ENCODE assay signal across 21 cellular contexts in the genomic region with DNA sequence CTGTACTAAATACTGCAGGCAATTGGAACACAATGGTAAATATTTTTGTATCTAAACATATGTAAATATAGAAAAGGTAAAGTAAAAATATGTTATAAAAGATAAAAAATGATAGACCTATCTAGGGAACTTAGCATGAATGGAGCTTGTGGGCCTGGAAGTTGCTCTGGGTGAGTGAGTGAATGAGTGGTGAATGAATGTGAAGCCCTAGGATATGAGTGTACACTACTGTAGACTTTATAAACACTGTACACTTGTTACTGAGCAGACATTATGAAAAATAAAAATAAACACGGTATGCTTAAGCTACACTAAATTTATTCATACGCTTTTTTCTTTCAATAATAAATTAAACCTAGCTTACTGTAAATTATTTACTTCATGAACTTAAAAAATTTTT. TPM values are rescaled to one million over a fixed set of nuclear protein-coding genes. Genes with fewer than 3 reads are reported as not detected.
DNase-seq lines count a peak whose midpoint lies in the region; ATAC-seq and TF ChIP-seq lines count a peak whose summit lies in the region.
"Had no signal": no experiment of that assay in that cellular context is flagged by ENCODE, and none has a peak within 500 bp of the region (broad histone marks: within the 10 kb centered on the region; RNA-seq: fewer than 3 reads in every experiment).

No MANE protein-coding gene starts in this region.

- H3K27ac Mint-ChIP-seq in activated T-helper 1 cell treated with anti-CD3 and anti-CD28 coated beads, Interleukin-12 subunit alpha, Interleukin-12 subunit beta, Interleukin-2, Interleukin-4 antibody, amounts not matched to agents 30 ng/mL and 10 ng/mL and 1 ng/mL, durations not matched to agents 14 hours and 24 hours and 36 hours: no peak overlapping the region
- H3K27ac Mint-ChIP-seq: B cell; CD4-positive, alpha-beta memory T cell; GM23338; H9 had no signal

- no peaks in the 10 kb centered on the region for H3K27me3 ChIP-seq in BLaER1 treated with 17β-estradiol and CSF1 and Interleukin-3, amounts not matched to agents 10 nM and 100 nM
- H3K27me3 ChIP-seq in HL-60 (ENCODE audit: insufficient read depth, poor library complexity, severe bottlenecking): no peaks in the 10 kb centered on the region
- no peaks in the 10 kb centered on the region for H3K27me3 ChIP-seq in SJSA1 (replicated peaks)
- H3K27me3 ChIP-seq in lower lobe of right lung (ENCODE audit: low read depth): no peaks in the 10 kb centered on the region
- H3K27me3 ChIP-seq: BLaER1 had no signal

- ATAC-seq in lower lobe of right lung (no peak), HG02938 (IDR thresholded peaks at IDR 0.05; ENCODE audit: unreplicated experiment) (no peak)
- ATAC-seq: GM12878, GM23338, HCT116 had no signal

- H3K27me3 Mint-ChIP-seq in activated T-helper 1 cell treated with anti-CD3 and anti-CD28 coated beads, Interleukin-12 subunit alpha, Interleukin-12 subunit beta, Interleukin-2, Interleukin-4 antibody, amounts not matched to agents 30 ng/mL and 10 ng/mL and 1 ng/mL, durations not matched to agents 14 hours and 24 hours and 36 hours (ENCODE audit: insufficient read depth): no peaks in the 10 kb centered on the region
- H3K27me3 Mint-ChIP-seq: B cell; CD4-positive, alpha-beta memory T cell had no signal

- no peaks in the 10 kb centered on the region for H4K20me1 ChIP-seq in BLaER1 treated with 17β-estradiol and CSF1 and Interleukin-3, amounts not matched to agents 10 nM and 100 nM

- H3K36me3 Mint-ChIP-seq in activated T-helper 1 cell treated with anti-CD3 and anti-CD28 coated beads, Interleukin-12 subunit alpha, Interleukin-12 subunit beta, Interleukin-2, Interleukin-4 antibody, amounts not matched to agents 30 ng/mL and 10 ng/mL and 1 ng/mL, durations not matched to agents 14 hours and 24 hours and 36 hours (ENCODE audit: low read depth): peaks cover 12% of the 10 kb centered on the region

- intact Hi-C loops in lower lobe of right lung (cut with DNase I): no loop called here
- intact Hi-C loops in activated T-helper 1 cell treated with anti-CD3 and anti-CD28 coated beads, Interleukin-12 subunit alpha, Interleukin-12 subunit beta, Interleukin-2, Interleukin-4 antibody, amounts not matched to agents 30 ng/mL and 10 ng/mL and 1 ng/mL, durations not matched to agents 14 hours and 24 hours and 36 hours (cut with micrococcal nuclease): no loop called here

- DNase-seq in HL-60 (ENCODE audit: low read depth in 1 of 2, low spot score in 1 of 2): no peak
- no peak for DNase-seq in SJSA1 (ENCODE audit: low read depth in 1 of 2, low spot score in 2 of 2)
- DNase-seq in lower lobe of right lung: no peak
- DNase-seq in activated T-helper 1 cell treated with anti-CD3 and anti-CD28 coated beads, Interleukin-12 subunit alpha, Interleukin-12 subunit beta, Interleukin-2, Interleukin-4 antibody, amounts not matched to agents 30 ng/mL and 10 ng/mL and 1 ng/mL, durations not matched to agents 14 hours and 24 hours and 36 hours (ENCODE audit: low spot score): no peak
- DNase-seq: Calu3; CD4-positive, alpha-beta memory T cell; COR-L47; DMS53; DMS79 treated with DMSO at 0.1 percent for 48 hours; GDM1; H9 had no signal

- peaks cover 45% of the 10 kb centered on the region for H3K4me1 Mint-ChIP-seq in activated T-helper 1 cell treated with anti-CD3 and anti-CD28 coated beads, Interleukin-12 subunit alpha, Interleukin-12 subunit beta, Interleukin-2, Interleukin-4 antibody, amounts not matched to agents 30 ng/mL and 10 ng/mL and 1 ng/mL, durations not matched to agents 14 hours and 24 hours and 36 hours (ENCODE audit: low read depth)

- no peak overlapping the region for H3K4me3 Mint-ChIP-seq in activated T-helper 1 cell treated with anti-CD3 and anti-CD28 coated beads, Interleukin-12 subunit alpha, Interleukin-12 subunit beta, Interleukin-2, Interleukin-4 antibody, amounts not matched to agents 30 ng/mL and 10 ng/mL and 1 ng/mL, durations not matched to agents 14 hours and 24 hours and 36 hours
- H3K4me3 Mint-ChIP-seq: B cell; CD4-positive, alpha-beta memory T cell; GM23338; H9 had no signal

- H3K4me3 ChIP-seq in BLaER1 treated with 17β-estradiol and CSF1 and Interleukin-3, amounts not matched to agents 10 nM and 100 nM: no peak overlapping the region
- H3K4me3 ChIP-seq in HL-60 (replicated peaks; ENCODE audit: insufficient read depth, low read length) (no peak overlapping the region), SJSA1 (no peak overlapping the region), lower lobe of right lung (no peak overlapping the region)
- H3K4me3 ChIP-seq: BLaER1, GM12878, GM23338 had no signal

- H3K9me3 Mint-ChIP-seq in activated T-helper 1 cell treated with anti-CD3 and anti-CD28 coated beads, Interleukin-12 subunit alpha, Interleukin-12 subunit beta, Interleukin-2, Interleukin-4 antibody, amounts not matched to agents 30 ng/mL and 10 ng/mL and 1 ng/mL, durations not matched to agents 14 hours and 24 hours and 36 hours: no peaks in the 10 kb centered on the region
- H3K9me3 Mint-ChIP-seq: GM23338, H9 had no signal

- peak overlapping the region in 4 of 11 experiments; percentile 68 to 81 (median 74); a peak in 6 of 22 replicates for H3K4me2 ChIP-seq in BLaER1 treated with 17β-estradiol and CSF1 and Interleukin-3, amounts not matched to agents 10 nM and 100 nM
- H3K4me2 ChIP-seq: BLaER1, GM23338 had no signal

- H3K27ac ChIP-seq in BLaER1 treated with 17β-estradiol and CSF1 and Interleukin-3, amounts not matched to agents 10 nM and 100 nM: peak overlapping the region in 9 of 11 experiments; percentile 74 to 84 (median 79); a peak in 14 of 22 replicates
- H3K27ac ChIP-seq in HL-60 (replicated peaks) (peak overlapping the region; percentile 61), SJSA1 (peak overlapping the region; percentile 18; the same call in 1 of the 2 replicates), lower lobe of right lung (no peak overlapping the region)
- H3K27ac ChIP-seq: 22Rv1, BLaER1 had no signal

- no peaks in the 10 kb centered on the region for H3K9me3 ChIP-seq in BLaER1 treated with 17β-estradiol and CSF1 and Interleukin-3, amounts not matched to agents 10 nM and 100 nM (replicated peaks in 1 of 11)
- H3K9me3 ChIP-seq in SJSA1 (replicated peaks) (no peaks in the 10 kb centered on the region), lower lobe of right lung (no peaks in the 10 kb centered on the region)
- H3K9me3 ChIP-seq: BLaER1 had no signal

- peaks cover 0 to 9% (median 4%) of the 10 kb centered on the region in 11 experiments; a peak in 4 of 22 replicates for H3K36me3 ChIP-seq in BLaER1 treated with 17β-estradiol and CSF1 and Interleukin-3, amounts not matched to agents 10 nM and 100 nM
- H3K36me3 ChIP-seq in SJSA1 (no peaks in the 10 kb centered on the region), lower lobe of right lung (no peaks in the 10 kb centered on the region)

- no peak overlapping the region for H3K9ac ChIP-seq in BLaER1 treated with 17β-estradiol and CSF1 and Interleukin-3, amounts not matched to agents 10 nM and 100 nM
- H3K9ac ChIP-seq: BLaER1 had no signal

- TF ChIP-seq CTCF in HL-60 (IDR thresholded peaks at IDR 0.05; ENCODE audit: insufficient read depth, low read length) (no peak), lower lobe of right lung (IDR thresholded peaks at IDR 0.05) (no peak)

- peaks cover 13 to 57% (median 37%) of the 10 kb centered on the region in 10 experiments for H3K4me1 ChIP-seq in BLaER1 treated with 17β-estradiol and CSF1 and Interleukin-3, amounts not matched to agents 10 nM and 100 nM
- peaks cover 35% of the 10 kb centered on the region for H3K4me1 ChIP-seq in SJSA1 (replicated peaks)
- no peaks in the 10 kb centered on the region for H3K4me1 ChIP-seq in lower lobe of right lung

RNA-seq across cellular contexts. Expression of gene FNTB, which starts 7.8 kb away (rescaled TPM):
- total RNA-seq in SJSA1 (2014; rRNA removed; shearing (Covaris generic)): 6.3 and 7.4 TPM in 2 replicates
- 14.0 TPM for total RNA-seq in lower lobe of right lung
- 14.3 and 17.8 TPM in 2 replicates for total RNA-seq in activated T-helper 1 cell treated with anti-CD3 and anti-CD28 coated beads, Interleukin-12 subunit alpha, Interleukin-12 subunit beta, Interleukin-2, Interleukin-4 antibody, amounts not matched to agents 30 ng/mL and 10 ng/mL and 1 ng/mL, durations not matched to agents 14 hours and 24 hours and 36 hours

RNA-seq across cellular contexts. Expression of gene RAB15, which starts 22.4 kb away (rescaled TPM):
- total RNA-seq in SJSA1 (2014; rRNA removed; shearing (Covaris generic)): 4.7 and 7.7 TPM in 2 replicates
- 13.8 TPM for total RNA-seq in lower lobe of right lung
- 5.7 and 6.0 TPM in 2 replicates for total RNA-seq in activated T-helper 1 cell treated with anti-CD3 and anti-CD28 coated beads, Interleukin-12 subunit alpha, Interleukin-12 subunit beta, Interleukin-2, Interleukin-4 antibody, amounts not matched to agents 30 ng/mL and 10 ng/mL and 1 ng/mL, durations not matched to agents 14 hours and 24 hours and 36 hours

RNA-seq across cellular contexts. Expression of gene GPX2, which starts 52.0 kb away (rescaled TPM):
- not detected in 2 replicates for total RNA-seq in SJSA1 (2014; rRNA removed; shearing (Covaris generic))
- total RNA-seq in lower lobe of right lung: not detected
- total RNA-seq in activated T-helper 1 cell treated with anti-CD3 and anti-CD28 coated beads, Interleukin-12 subunit alpha, Interleukin-12 subunit beta, Interleukin-2, Interleukin-4 antibody, amounts not matched to agents 30 ng/mL and 10 ng/mL and 1 ng/mL, durations not matched to agents 14 hours and 24 hours and 36 hours: not detected in 2 replicates
- total RNA-seq: B cell; CD4-positive, alpha-beta memory T cell; Daoy; GM12878; H4 had no signal
